ENCODE assay signal across 11 cellular contexts in the genomic region with DNA sequence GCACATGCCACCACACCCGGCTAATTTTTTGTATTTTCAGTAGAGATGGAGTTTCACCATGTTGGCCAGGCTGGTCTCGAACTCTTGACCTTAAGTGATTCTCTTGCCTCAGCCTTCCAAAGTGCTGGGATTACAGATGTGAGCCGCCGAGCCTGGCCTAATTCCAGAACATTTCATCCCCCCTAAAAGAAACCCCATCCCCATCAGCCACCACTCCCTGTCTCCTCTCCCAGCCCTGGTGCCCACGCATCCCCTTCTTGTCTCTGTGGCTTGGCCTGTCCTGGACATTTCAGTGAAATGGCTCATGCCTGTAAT. TPM values are rescaled to one million over a fixed set of nuclear protein-coding genes. Genes with fewer than 3 reads are reported as not detected.
A peak's percentile ranks its signal among the peaks of the same experiment; 100 is the strongest.
DNase-seq lines count a peak whose midpoint lies in the region; ATAC-seq and TF ChIP-seq lines count a peak whose summit lies in the region.
"Not testable (repeated sequence)": the region's sequence is repeated elsewhere in the genome, so short reads cannot be mapped to it uniquely, and the experiment has no call there.
"Had no signal": no experiment of that assay in that cellular context is flagged by ENCODE, and none has a peak within 500 bp of the region (broad histone marks: within the 10 kb centered on the region; RNA-seq: fewer than 3 reads in every experiment).

No MANE protein-coding gene starts in this region.

- not testable (repeated sequence) for H4K91ac ChIP-seq in mesenchymal stem cell (ENCODE audit: low read length)

- H3K27ac ChIP-seq in HL-60 (replicated peaks) (peak overlapping the region; percentile 31; the same call in 1 of the 2 replicates), esophagus (ENCODE audit: low read depth in 2 of 2, low read length in 1 of 2) (peak overlapping the region; percentile 72 to 79), heart right ventricle (peak overlapping the region; percentile 66 to 93 (median 82)), skeletal muscle tissue (ENCODE audit: low read depth, low read length) (peak overlapping the region; percentile 48), thyroid gland (peak overlapping the region; percentile 45 to 79 (median 66))
- not testable (repeated sequence) for H3K27ac ChIP-seq in mesenchymal stem cell (ENCODE audit: low read length, poor library complexity, severe bottlenecking)

- POLR2A ChIA-PET in MCF 10A (lab: Yijun Ruan, JAX): interaction anchor here (0.7 to 3.6 kb wide), 13 partner anchors 10 to 104 kb away, joined by 3 to 21 read pairs (median 6); no protein-coding TSS in a partner anchor

- H3K27me3 ChIP-seq in HL-60 (ENCODE audit: insufficient read depth, poor library complexity, severe bottlenecking); esophagus (ENCODE audit: control insufficient read depth in 1 of 2, insufficient read depth in 2 of 2, low read length in 2 of 2); heart right ventricle; mesenchymal stem cell (ENCODE audit: control insufficient read depth in 1 of 2, insufficient read depth in 1 of 2, low read length in 2 of 2); skeletal muscle tissue (ENCODE audit: control insufficient read depth in 3 of 3, insufficient read depth in 3 of 3, low read length in 3 of 3); thyroid gland: not testable (repeated sequence)

- H3K27ac Mint-ChIP-seq in MCF 10A (ENCODE audit: low read depth, unreplicated experiment): peak overlapping the region; percentile 95

- peaks cover 93% of the 10 kb centered on the region for H3K36me3 Mint-ChIP-seq in MCF 10A (ENCODE audit: insufficient read depth, unreplicated experiment)

- TF ChIP-seq POLR2A in thyroid gland (IDR thresholded peaks at IDR 0.05): not testable (repeated sequence)

- H3K9me3 Mint-ChIP-seq in MCF 10A (ENCODE audit: unreplicated experiment): not testable (repeated sequence)

- H3K79me1 ChIP-seq in mesenchymal stem cell (replicated peaks; ENCODE audit: low read length, poor library complexity, severe bottlenecking): peaks cover 31% of the 10 kb centered on the region

- H4K8ac ChIP-seq in mesenchymal stem cell (ENCODE audit: low read length): not testable (repeated sequence)

- not testable (repeated sequence) for H2BK15ac ChIP-seq in mesenchymal stem cell (ENCODE audit: low read depth, poor library complexity, severe bottlenecking)

- H3K18ac ChIP-seq in mesenchymal stem cell (ENCODE audit: low read depth in 1 of 2, low read length in 2 of 2): not testable (repeated sequence)

- peaks cover 22% of the 10 kb centered on the region for H3K4me1 Mint-ChIP-seq in MCF 10A (ENCODE audit: insufficient read depth, unreplicated experiment)

- H3K4me3 ChIP-seq in HL-60 (replicated peaks; ENCODE audit: insufficient read depth, low read length); esophagus (ENCODE audit: low read depth in 1 of 2, low read length in 2 of 2); heart right ventricle; mesenchymal stem cell (ENCODE audit: insufficient read depth in 1 of 2, low read depth in 1 of 2, low read length in 2 of 2); skeletal muscle tissue (ENCODE audit: low read length in 3 of 3); thyroid gland (replicated peaks in 1 of 3): not testable (repeated sequence)

- intact Hi-C loops in MCF 10A (cut with micrococcal nuclease); thyroid gland (cut with DNase I): not testable (repeated sequence)
- intact Hi-C loops in heart right ventricle (cut with DNase I): loop anchor here in 4 of 10 donors (5.0 kb wide), 4 partner anchors 37 to 103 kb away; no protein-coding TSS in a partner anchor

- not testable (repeated sequence) for H2BK12ac ChIP-seq in mesenchymal stem cell (ENCODE audit: low read length in 2 of 2)

- H3K4ac ChIP-seq in mesenchymal stem cell (ENCODE audit: low read depth in 1 of 2, low read length in 2 of 2): not testable (repeated sequence)

- not testable (repeated sequence) for H2BK120ac ChIP-seq in mesenchymal stem cell (ENCODE audit: low read depth, low read length)

- H3K14ac ChIP-seq in mesenchymal stem cell (ENCODE audit: low read length in 2 of 2): not testable (repeated sequence)

- H3K4me1 ChIP-seq in esophagus (ENCODE audit: control insufficient read depth in 2 of 2, insufficient read depth in 2 of 2, low read length in 1 of 2) (peaks cover 6 to 14% of the 10 kb centered on the region in 2 donors), heart right ventricle (peaks cover 10 to 70% (median 40%) of the 10 kb centered on the region in 9 donors), mesenchymal stem cell (ENCODE audit: control insufficient read depth, insufficient read depth, low read depth, low read length) (peaks cover 16% of the 10 kb centered on the region), skeletal muscle tissue (ENCODE audit: control insufficient read depth in 3 of 3, insufficient read depth in 3 of 3, low read length in 3 of 3) (peaks cover 37 to 65% (median 49%) of the 10 kb centered on the region in 3 donors), thyroid gland (peaks cover 3 to 39% of the 10 kb centered on the region in 2 donors)

- H3K9me3 ChIP-seq in esophagus (ENCODE audit: control insufficient read depth in 2 of 2, insufficient read depth in 1 of 2, low read depth in 1 of 2, low read length in 1 of 2); heart right ventricle; mesenchymal stem cell (ENCODE audit: control insufficient read depth, low read length); skeletal muscle tissue (ENCODE audit: control insufficient read depth in 3 of 3, low read length in 3 of 3); thyroid gland: not testable (repeated sequence)

- WGBS in esophagus, 2 donors: 52 to 69% methylated on average over 5 of the region's 5 CpGs
- 67 to 71% methylated on average over 5 of the region's 5 CpGs for WGBS in heart right ventricle, 2 donors
- WGBS in mesenchymal stem cell: 92% methylated on average over 4 of the region's 5 CpGs
- WGBS in thyroid gland, 2 donors: 83 to 85% methylated on average over 5 of the region's 5 CpGs

- H3K9ac ChIP-seq in mesenchymal stem cell (ENCODE audit: low read length): peak overlapping the region; percentile 73
- H3K9ac ChIP-seq in skeletal muscle tissue (ENCODE audit: low read depth in 1 of 3, low read length in 3 of 3): not testable (repeated sequence)

- CTCF ChIA-PET in MCF 10A (lab: Yijun Ruan, JAX): interaction anchor here (0.7 to 2.1 kb wide), 17 partner anchors 9 to 103 kb away, joined by 3 to 19 read pairs (median 4); no protein-coding TSS in a partner anchor

- not testable (repeated sequence) for H2AK5ac ChIP-seq in mesenchymal stem cell (ENCODE audit: low read length, severe bottlenecking)

- H2BK5ac ChIP-seq in mesenchymal stem cell (ENCODE audit: low read depth, low read length, poor library complexity, severe bottlenecking): not testable (repeated sequence)

- H3K4me2 ChIP-seq in mesenchymal stem cell (ENCODE audit: low read length, poor library complexity, severe bottlenecking): not testable (repeated sequence)

- H3K36me3 ChIP-seq in esophagus (ENCODE audit: control insufficient read depth in 2 of 2, insufficient read depth in 2 of 2, low read length in 1 of 2) (peaks cover 5 to 23% of the 10 kb centered on the region in 2 donors), heart right ventricle (peaks cover 0 to 51% (median 14%) of the 10 kb centered on the region in 9 donors), mesenchymal stem cell (ENCODE audit: control insufficient read depth in 1 of 2, insufficient read depth in 2 of 2, low read depth in 1 of 2, low read length in 2 of 2) (peaks cover 43 to 44% of the 10 kb centered on the region in 2 experiments), skeletal muscle tissue (ENCODE audit: control insufficient read depth in 3 of 3, insufficient read depth in 3 of 3, low read length in 3 of 3) (peaks cover 23 to 26% (median 26%) of the 10 kb centered on the region in 3 donors), thyroid gland (peaks cover 8 to 12% of the 10 kb centered on the region in 2 donors)

- not testable (repeated sequence) for ATAC-seq in heart right ventricle

- DNase-seq in HL-60 (ENCODE audit: low read depth in 1 of 2, low spot score in 1 of 2); heart right ventricle; mesenchymal stem cell; thyroid gland: not testable (repeated sequence)
- peak; percentile 30 for DNase-seq in MCF 10A (ENCODE audit: unreplicated experiment)

- not testable (repeated sequence) for H3K27me3 Mint-ChIP-seq in MCF 10A (ENCODE audit: insufficient read depth, unreplicated experiment)

- H3K23ac ChIP-seq in mesenchymal stem cell (ENCODE audit: low read length in 2 of 2): not testable (repeated sequence)

- TF ChIP-seq CTCF in HL-60 (IDR thresholded peaks at IDR 0.05; ENCODE audit: insufficient read depth, low read length); MCF 10A (IDR thresholded peaks at IDR 0.05; ENCODE audit: unreplicated experiment); heart right ventricle (IDR thresholded peaks at IDR 0.05); thyroid gland (IDR thresholded peaks at IDR 0.05): not testable (repeated sequence)

- H3K4me3 Mint-ChIP-seq in MCF 10A (ENCODE audit: unreplicated experiment): peak overlapping the region; percentile 51

- not testable (repeated sequence) for BruUV-seq in MCF 10A (replicated peaks; lab: Mats Ljungman, UMichigan)

- H2AFZ ChIP-seq in mesenchymal stem cell (ENCODE audit: low read depth, low read length): not testable (repeated sequence)

RNA-seq across cellular contexts. Expression of gene SMIM24, which starts 50.0 kb away (rescaled TPM):
- total RNA-seq in MCF 10A (2022): not detected in 2 replicates
- polyA plus RNA-seq in esophagus: under 1 TPM; 0.02 to 0.29 TPM
- total RNA-seq in heart right ventricle: not detected
- not detected for polyA plus RNA-seq in heart right ventricle
- 0.18 TPM for polyA plus RNA-seq in mesenchymal stem cell (2013, experiment 1 of 2)
- polyA plus RNA-seq in mesenchymal stem cell (2013, experiment 2 of 2): not detected
- total RNA-seq in skeletal muscle tissue: not detected
- total RNA-seq in thyroid gland: not detected
- total RNA-seq: cardiac septum, left ventricle myocardium superior had no signal

RNA-seq across cellular contexts. Expression of gene SMIM44, which starts 52.9 kb away (rescaled TPM):
- not detected in 2 replicates for total RNA-seq in MCF 10A (2022)
- not detected for polyA plus RNA-seq in esophagus
- total RNA-seq in heart right ventricle: not detected
- not detected for polyA plus RNA-seq in heart right ventricle
- polyA plus RNA-seq in mesenchymal stem cell (2013, experiment 1 of 2): not detected
- polyA plus RNA-seq in mesenchymal stem cell (2013, experiment 2 of 2): not detected
- not detected for total RNA-seq in skeletal muscle tissue
- total RNA-seq in thyroid gland: not detected
- total RNA-seq: Calu3, cardiac septum, left ventricle myocardium superior had no signal
- polyA plus RNA-seq: SK-N-SH had no signal
